ENCODE assay signal across 21 cellular contexts in genomic region chr18:56516769-56517168, GRCh38.
DNase-seq lines count a peak whose midpoint lies in the region; ATAC-seq and TF ChIP-seq lines count a peak whose summit lies in the region.
"Had no signal": no experiment of that assay in that cellular context is flagged by ENCODE, and none has a peak within 500 bp of the region (broad histone marks: within the 10 kb centered on the region; RNA-seq: fewer than 3 reads in every experiment).

No MANE protein-coding gene starts in this region.

- CTCF ChIA-PET in HEK293 (lab: Yijun Ruan, JAX), result interaction anchor here (0.7 kb wide), 1 partner anchor 24 kb away, joined by 3 read pairs; no protein-coding TSS in a partner anchor
- CTCF ChIA-PET in activated CD4-positive, alpha-beta T cell treated with anti-CD3 and anti-CD28 coated beads, Interleukin-2, amount 10 ng/mL, durations not matched to agents 7 days and 5 days (lab: Charles Lee), result interaction anchor here (1.2 kb wide), 1 partner anchor 8 kb away, joined by 3 read pairs; no protein-coding TSS in a partner anchor

- peak overlapping the region; percentile 53 for H3K27ac Mint-ChIP-seq in neural crest cell (ENCODE audit: unreplicated experiment)
- no peak overlapping the region for H3K27ac Mint-ChIP-seq in activated CD4-positive, alpha-beta T cell treated with anti-CD3 and anti-CD28 coated beads, Interleukin-2, amount 10 ng/mL, durations not matched to agents 7 days and 5 days
- H3K27ac Mint-ChIP-seq: naive thymus-derived CD4-positive, alpha-beta T cell had no signal

- H3K27me3 Mint-ChIP-seq in neural crest cell (ENCODE audit: low read depth), result no peaks in the 10 kb centered on the region
- H3K27me3 Mint-ChIP-seq in activated CD4-positive, alpha-beta T cell treated with anti-CD3 and anti-CD28 coated beads, Interleukin-2, amount 10 ng/mL, durations not matched to agents 7 days and 5 days, result peaks cover 6% of the 10 kb centered on the region

- intact Hi-C loops in left ventricle myocardium superior (cut with micrococcal nuclease), result no loop called here

- no peak for ATAC-seq in left ventricle myocardium superior
- ATAC-seq: naive thymus-derived CD4-positive, alpha-beta T cell; pancreas; right lobe of liver had no signal

- no peak overlapping the region for H3K27ac ChIP-seq in HEK293 (ENCODE audit: extremely low read depth, low read depth, low read length)
- H3K27ac ChIP-seq: brain microvascular endothelial cell, coronary artery, esophagus squamous epithelium, pancreas, right lobe of liver had no signal

- in situ Hi-C loops in astrocyte of the cerebellum (cut with HindIII; ENCODE audit: low sequenced_read_pairs), result no loop called here

- no peak for TF ChIP-seq CTCF in HEK293 (tag by site-specific recombination; IDR thresholded peaks at IDR 0.05)
- TF ChIP-seq CTCF in astrocyte of the cerebellum (IDR thresholded peaks at IDR 0.05; ENCODE audit: low read depth, low read length, missing control alignments), result no peak
- no peak for TF ChIP-seq CTCF in neural crest cell (conservative IDR thresholded peaks at IDR 0.05)

- peaks cover 5% of the 10 kb centered on the region for H3K9me3 Mint-ChIP-seq in neural crest cell
- H3K9me3 Mint-ChIP-seq in activated CD4-positive, alpha-beta T cell treated with anti-CD3 and anti-CD28 coated beads, Interleukin-2, amount 10 ng/mL, durations not matched to agents 7 days and 5 days, result no peaks in the 10 kb centered on the region

- no peaks in the 10 kb centered on the region for H3K36me3 ChIP-seq in HEK293 (ENCODE audit: control insufficient read depth in 2 of 2, insufficient read depth in 1 of 2, low read length in 2 of 2)
- H3K36me3 ChIP-seq: brain microvascular endothelial cell, esophagus squamous epithelium, pancreas, right lobe of liver had no signal

- H3K4me3 ChIP-seq in HEK293 (ENCODE audit: low read depth, low read length), result no peak overlapping the region
- H3K4me3 ChIP-seq in astrocyte of the cerebellum (ENCODE audit: low read depth, low read length), result no peak overlapping the region
- H3K4me3 ChIP-seq: coronary artery, esophagus squamous epithelium, pancreas, right lobe of liver had no signal

- DNase-seq in AG20443 (ENCODE audit: low spot score) (peak; percentile 74), astrocyte of the cerebellum (ENCODE audit: low read depth) (peak; percentile 36), neural crest cell (ENCODE audit: low read depth, low spot score) (no peak), left ventricle myocardium superior (no peak), C1 segment of cervical spinal cord (lab: John Stamatoyannopoulos, UW) (no peak), NCI-H748 treated with DMSO at 0.1 percent for 48 hours (lab: John Stamatoyannopoulos, UW) (no peak)
- no peak for DNase-seq in activated CD4-positive, alpha-beta T cell treated with anti-CD3 and anti-CD28 coated beads, Interleukin-2, amount 10 ng/mL, durations not matched to agents 7 days and 5 days
- DNase-seq: ACHN; activated CD4-positive, alpha-beta T cell treated with anti-CD3 and anti-CD28 coated beads, Interleukin-2, amount 50 U/mL, for 1 hour; brain microvascular endothelial cell; esophagus squamous epithelium; glutamatergic neuron; Karpas-422; naive thymus-derived CD4-positive, alpha-beta T cell; NCI-H1105; NCI-H2029 treated with DMSO at 0.1 percent for 48 hours; NK-92 treated with Interleukin-12 subunit alpha and Interleukin-12 subunit beta, amount 100 ng/mL, for 24 hours; pancreas; right lobe of liver had no signal

- POLR2A ChIA-PET in HEK293 (lab: Yijun Ruan, JAX), result no interaction called here
- POLR2A ChIA-PET in activated CD4-positive, alpha-beta T cell treated with anti-CD3 and anti-CD28 coated beads, Interleukin-2, amount 10 ng/mL, durations not matched to agents 7 days and 5 days (lab: Charles Lee), result no interaction called here

- peaks cover 3% of the 10 kb centered on the region for H3K36me3 Mint-ChIP-seq in neural crest cell (ENCODE audit: low read depth)
- no peaks in the 10 kb centered on the region for H3K36me3 Mint-ChIP-seq in activated CD4-positive, alpha-beta T cell treated with anti-CD3 and anti-CD28 coated beads, Interleukin-2, amount 10 ng/mL, durations not matched to agents 7 days and 5 days (ENCODE audit: low read depth)
- H3K36me3 Mint-ChIP-seq: naive thymus-derived CD4-positive, alpha-beta T cell had no signal

- H3K4me1 Mint-ChIP-seq in neural crest cell, result no peaks in the 10 kb centered on the region
- no peaks in the 10 kb centered on the region for H3K4me1 Mint-ChIP-seq in activated CD4-positive, alpha-beta T cell treated with anti-CD3 and anti-CD28 coated beads, Interleukin-2, amount 10 ng/mL, durations not matched to agents 7 days and 5 days

- H3K4me3 Mint-ChIP-seq in neural crest cell, result no peak overlapping the region
- no peak overlapping the region for H3K4me3 Mint-ChIP-seq in activated CD4-positive, alpha-beta T cell treated with anti-CD3 and anti-CD28 coated beads, Interleukin-2, amount 10 ng/mL, durations not matched to agents 7 days and 5 days
- H3K4me3 Mint-ChIP-seq: naive thymus-derived CD4-positive, alpha-beta T cell had no signal

- no peaks in the 10 kb centered on the region for H3K4me1 ChIP-seq in HEK293 (ENCODE audit: control insufficient read depth, insufficient read depth, low read length)
- H3K4me1 ChIP-seq: pancreas, right lobe of liver had no signal

- H3K9me3 ChIP-seq in HEK293 (ENCODE audit: control insufficient read depth, insufficient read depth, low read depth, low read length), result no peaks in the 10 kb centered on the region
- H3K9me3 ChIP-seq: esophagus squamous epithelium, pancreas, right lobe of liver had no signal

TF ChIP-seq in HEK293, 187 proteins besides CTCF, POLR2A, EP300 and RAD21:
- TF ChIP-seq ZNF23 (tag by site-specific recombination; IDR thresholded peaks at IDR 0.05; ENCODE audit: borderline replicate concordance), result no peak
- TF ChIP-seq GLIS1 (tag by site-specific recombination; IDR thresholded peaks at IDR 0.05), result peak; percentile 63

Comparison
In these comparisons a context has a peak if more than half of its experiments do, and no peak if none do; other contexts are left out.
1. DNase-seq: peak in AG20443 (single experiment) and astrocyte of the cerebellum (single experiment); none in neural crest cell (single experiment), left ventricle myocardium superior (single experiment), C1 segment of cervical spinal cord (0 of 14), NCI-H748 treated with DMSO at 0.1 percent for 48 hours (single experiment) and activated CD4-positive, alpha-beta T cell treated with anti-CD3 and anti-CD28 coated beads, Interleukin-2, amount 10 ng/mL, durations not matched to agents 7 days and 5 days (single experiment).